28 cellular contexts compared by ENCODE assay signal in genomic region chr13:94300401-94300800, GRCh38.
"Had no signal": no experiment of that assay in that cellular context is flagged by ENCODE, and none has a peak within 500 bp of the region (broad histone marks: within the 10 kb centered on the region; RNA-seq: fewer than 3 reads in every experiment).

No MANE protein-coding gene starts in this region.

- H3K4me1 ChIP-seq: gastroesophageal sphincter had no signal

- H3K4me3 ChIP-seq: adrenal gland, body of pancreas, esophagus squamous epithelium, gastroesophageal sphincter, heart right ventricle, hepatocyte had no signal

- H3K79me2 ChIP-seq: hepatocyte had no signal

- H3K27ac ChIP-seq: adrenal gland, body of pancreas, epithelial cell of prostate, esophagus squamous epithelium, gastroesophageal sphincter, heart right ventricle, hepatocyte, WERI-Rb-1 had no signal

- H3K36me3 ChIP-seq: adrenal gland, esophagus squamous epithelium, gastroesophageal sphincter, heart right ventricle, WERI-Rb-1 had no signal

- DNase-seq: activated B cell treated with CpG ODN at 0.5 μM for 24 hours; activated CD4-positive, alpha-beta T cell treated with anti-CD3 and anti-CD28 coated beads for 48 hours; activated CD4-positive, alpha-beta T cell treated with anti-CD3 and anti-CD28 coated beads, Interleukin-2, amount 50 U/mL, for 1 hour; activated CD4-positive, alpha-beta T cell treated with anti-CD3 and anti-CD28 coated beads, Interleukin-2, amount 50 U/mL, for 48 hours; activated CD8-positive, alpha-beta memory T cell treated with anti-CD3 and anti-CD28 coated beads for 24 hours; activated CD8-positive, alpha-beta T cell treated with anti-CD3 and anti-CD28 coated beads for 36 hours; activated effector memory CD4-positive, alpha-beta T cell treated with Interleukin-2 at 50 U/mL for 16 hours; activated gamma-delta T cell treated with Interleukin-2 at 50 U/mL for 16 hours; activated naive CD4-positive, alpha-beta T cell treated with Interleukin-2 at 50 U/mL for 16 hours; activated naive CD8-positive, alpha-beta T cell treated with anti-CD3 and anti-CD28 coated beads for 36 hours; activated naive CD8-positive, alpha-beta T cell treated with anti-CD3 and anti-CD28 coated beads, Interleukin-2, amount 50 U/mL, for 24 hours; activated T-cell treated with anti-CD3 and anti-CD28 coated beads, Interleukin-2, amount 50 U/mL, for 4 hours; adrenal gland; amygdala; aorta; body of pancreas; cortex of kidney; dermis blood vessel endothelial cell; effector CD4-positive, alpha-beta T cell; effector memory CD8-positive, alpha-beta T cell; esophagus squamous epithelium; foreskin melanocyte; heart right ventricle; T1000; WERI-Rb-1 had no signal

- H3K4me2 ChIP-seq: hepatocyte had no signal

- H3K27me3 ChIP-seq: adrenal gland, body of pancreas, esophagus squamous epithelium, gastroesophageal sphincter, heart right ventricle, hepatocyte had no signal
